ENCODE assay signal across 14 cellular contexts in the genomic region with DNA sequence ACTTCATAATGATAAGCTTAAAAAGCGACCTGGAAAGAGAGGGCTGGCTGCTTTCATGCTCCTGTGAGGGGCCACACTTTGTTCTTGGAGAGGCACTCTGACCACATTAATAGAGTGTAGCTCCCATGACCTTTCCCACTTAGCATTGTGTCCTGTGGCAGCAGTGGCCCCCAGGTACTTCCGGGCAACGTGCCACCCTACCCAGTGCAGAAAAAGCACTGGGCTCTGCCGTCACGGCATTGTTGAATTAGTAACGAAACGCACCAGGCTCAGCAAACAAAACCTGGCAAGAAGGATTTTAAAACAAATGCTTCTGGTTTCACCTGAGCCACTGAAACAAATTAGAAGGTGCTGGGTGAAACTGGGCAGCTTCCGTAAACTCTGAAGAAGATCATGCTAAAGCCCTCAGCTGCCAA. TPM values are rescaled to one million over a fixed set of nuclear protein-coding genes. Genes with fewer than 3 reads are reported as not detected.
DNase-seq lines count a peak whose midpoint lies in the region; ATAC-seq and TF ChIP-seq lines count a peak whose summit lies in the region.
"Had no signal": no experiment of that assay in that cellular context is flagged by ENCODE, and none has a peak within 500 bp of the region (broad histone marks: within the 10 kb centered on the region; RNA-seq: fewer than 3 reads in every experiment).

No MANE protein-coding gene starts in this region.

- H3K27ac ChIP-seq in esophagus muscularis mucosa (replicated peaks in 1 of 4): no peak overlapping the region
- H3K27ac ChIP-seq: Peyer's patch had no signal

- intact Hi-C loops in esophagus muscularis mucosa (cut with DNase I): no loop called here

- H3K36me3 ChIP-seq in esophagus muscularis mucosa (no peaks in the 10 kb centered on the region), mucosa of stomach (ENCODE audit: control insufficient read depth, insufficient read depth, low read length) (no peaks in the 10 kb centered on the region)
- H3K36me3 ChIP-seq: BE2C, Peyer's patch had no signal

- H3K4me3 Mint-ChIP-seq in natural killer cell treated with Interleukin-12 subunit alpha and Interleukin-12 subunit beta and Interleukin-15 and Interleukin-18, amount 100 ng/mL, for 72 hours: no peak overlapping the region
- H3K4me3 Mint-ChIP-seq in effector memory CD8-positive, alpha-beta T cell: no peak overlapping the region

- no peaks in the 10 kb centered on the region for H3K4me1 Mint-ChIP-seq in natural killer cell treated with Interleukin-12 subunit alpha and Interleukin-12 subunit beta and Interleukin-15 and Interleukin-18, amount 100 ng/mL, for 72 hours (ENCODE audit: low read depth in 2 of 2)
- no peaks in the 10 kb centered on the region for H3K4me1 Mint-ChIP-seq in effector memory CD8-positive, alpha-beta T cell (ENCODE audit: low read depth in 2 of 2)

- ATAC-seq in natural killer cell treated with Interleukin-12 subunit alpha and Interleukin-12 subunit beta and Interleukin-15 and Interleukin-18, amount 100 ng/mL, for 72 hours: no peak
- no peak for ATAC-seq in effector memory CD8-positive, alpha-beta T cell (replicated peaks)
- ATAC-seq: stimulated activated naive CD8-positive, alpha-beta T cell treated with anti-CD3 and anti-CD28 coated beads, Interleukin-15, Interleukin-2, amounts not matched to agents 100 U/mL and 50 U/mL, for 24 hours had no signal

- TF ChIP-seq CTCF in esophagus muscularis mucosa (IDR thresholded peaks at IDR 0.05) (no peak), foreskin fibroblast (IDR thresholded peaks at IDR 0.05; ENCODE audit: low read depth, low read length) (no peak)

- H3K9ac ChIP-seq in mucosa of stomach (ENCODE audit: low read length): peak overlapping the region; percentile 51

- H3K9me3 ChIP-seq in esophagus muscularis mucosa (no peaks in the 10 kb centered on the region), mucosa of stomach (ENCODE audit: control insufficient read depth, low read length) (no peaks in the 10 kb centered on the region)
- H3K9me3 ChIP-seq: BE2C, Peyer's patch had no signal

- TF ChIP-seq POLR2A in esophagus muscularis mucosa (IDR thresholded peaks at IDR 0.05; ENCODE audit: low read depth): no peak

- peaks cover 9 to 16% of the 10 kb centered on the region in 2 donors for H3K27me3 Mint-ChIP-seq in natural killer cell treated with Interleukin-12 subunit alpha and Interleukin-12 subunit beta and Interleukin-15 and Interleukin-18, amount 100 ng/mL, for 72 hours
- H3K27me3 Mint-ChIP-seq in effector memory CD8-positive, alpha-beta T cell: peaks cover 0 to 24% of the 10 kb centered on the region in 2 donors

- H3K27ac Mint-ChIP-seq in natural killer cell treated with Interleukin-12 subunit alpha and Interleukin-12 subunit beta and Interleukin-15 and Interleukin-18, amount 100 ng/mL, for 72 hours: no peak overlapping the region
- H3K27ac Mint-ChIP-seq in effector memory CD8-positive, alpha-beta T cell: no peak overlapping the region
- H3K27ac Mint-ChIP-seq: activated T-helper 2 cell treated with anti-CD3 and anti-CD28 coated beads, Interferon-gamma antibody, Interleukin-2, Interleukin-4, amounts not matched to agents 10 μg/mL and 5 μg/mL and 100 μg/mL, durations not matched to agents 14 hours and 24 hours and 36 hours had no signal

- H3K27me3 ChIP-seq in esophagus muscularis mucosa (no peaks in the 10 kb centered on the region), mucosa of stomach (ENCODE audit: control insufficient read depth, insufficient read depth, low read length) (no peaks in the 10 kb centered on the region)
- H3K27me3 ChIP-seq: BE2C, Peyer's patch had no signal

- H3K4me1 ChIP-seq in esophagus muscularis mucosa: peaks cover 8 to 10% (median 8%) of the 10 kb centered on the region in 4 donors
- H3K4me1 ChIP-seq in mucosa of stomach (ENCODE audit: control insufficient read depth, insufficient read depth, low read length): peaks cover 37% of the 10 kb centered on the region
- H3K4me1 ChIP-seq: BE2C, Peyer's patch had no signal

- peak; percentile 66 for DNase-seq in DMS53 treated with DMSO at 0.1 percent for 48 hours (lab: John Stamatoyannopoulos, UW; ENCODE audit: unreplicated experiment)
- peak; percentile 51 for DNase-seq in NCI-H510A (lab: John Stamatoyannopoulos, UW)
- DNase-seq in esophagus muscularis mucosa (ENCODE audit: extremely low spot score): peak; percentile 84
- no peak for DNase-seq in foreskin fibroblast
- no peak for DNase-seq in natural killer cell treated with Interleukin-12 subunit alpha and Interleukin-12 subunit beta and Interleukin-15 and Interleukin-18, amount 100 ng/mL, for 72 hours (ENCODE audit: low spot score)
- no peak for DNase-seq in effector memory CD8-positive, alpha-beta T cell
- no peak for DNase-seq in activated effector memory CD4-positive, alpha-beta T cell treated with Interleukin-2 at 50 U/mL for 16 hours
- DNase-seq: BE2C; NCI-H2107; Peyer's patch; stimulated activated naive CD8-positive, alpha-beta T cell treated with anti-CD3 and anti-CD28 coated beads, Interleukin-15, Interleukin-2, amounts not matched to agents 100 U/mL and 50 U/mL, for 24 hours; T-helper 2 cell had no signal

- no peak overlapping the region for H3K4me3 ChIP-seq in esophagus muscularis mucosa
- peak overlapping the region; percentile 26 for H3K4me3 ChIP-seq in mucosa of stomach (ENCODE audit: low read length)
- H3K4me3 ChIP-seq in foreskin fibroblast (ENCODE audit: low read depth in 1 of 2, low read length in 2 of 2): no peak overlapping the region
- H3K4me3 ChIP-seq: Peyer's patch had no signal

- no peaks in the 10 kb centered on the region for H3K9me3 Mint-ChIP-seq in natural killer cell treated with Interleukin-12 subunit alpha and Interleukin-12 subunit beta and Interleukin-15 and Interleukin-18, amount 100 ng/mL, for 72 hours
- no peaks in the 10 kb centered on the region for H3K9me3 Mint-ChIP-seq in effector memory CD8-positive, alpha-beta T cell
- H3K9me3 Mint-ChIP-seq: activated T-helper 2 cell treated with anti-CD3 and anti-CD28 coated beads, Interferon-gamma antibody, Interleukin-2, Interleukin-4, amounts not matched to agents 10 μg/mL and 5 μg/mL and 100 μg/mL, durations not matched to agents 14 hours and 24 hours and 36 hours had no signal

- TF ChIP-seq EP300 in esophagus muscularis mucosa (IDR thresholded peaks at IDR 0.05): no peak

- H3K36me3 Mint-ChIP-seq in natural killer cell treated with Interleukin-12 subunit alpha and Interleukin-12 subunit beta and Interleukin-15 and Interleukin-18, amount 100 ng/mL, for 72 hours: no peaks in the 10 kb centered on the region
- no peaks in the 10 kb centered on the region for H3K36me3 Mint-ChIP-seq in effector memory CD8-positive, alpha-beta T cell (ENCODE audit: insufficient read depth)

- 38% methylated on average over 8 of the region's 8 CpGs for WGBS in esophagus muscularis mucosa

RNA-seq across cellular contexts. Expression of gene SORBS2, which starts 5.4 kb away (rescaled TPM):
- 1,000 to 10,000 TPM in 3 of 4 donors, 100 to 1,000 TPM in 1; 821 to 1,626 (median 1,353) TPM for total RNA-seq in esophagus muscularis mucosa
- not detected for total RNA-seq in natural killer cell treated with Interleukin-12 subunit alpha and Interleukin-12 subunit beta and Interleukin-15 and Interleukin-18, amount 100 ng/mL, for 72 hours
- total RNA-seq: activated T-helper 2 cell treated with anti-CD3 and anti-CD28 coated beads, Interferon-gamma antibody, Interleukin-2, Interleukin-4, amounts not matched to agents 10 μg/mL and 5 μg/mL and 100 μg/mL, durations not matched to agents 14 hours and 24 hours and 36 hours had no signal

Comparison
In these comparisons a context has a peak if more than half of its experiments do, and no peak if none do; other contexts are left out.
1. DNase-seq: peak in DMS53 treated with DMSO at 0.1 percent for 48 hours (single experiment), NCI-H510A (single experiment) and esophagus muscularis mucosa (single experiment); none in foreskin fibroblast (0 of 2), natural killer cell treated with Interleukin-12 subunit alpha and Interleukin-12 subunit beta and Interleukin-15 and Interleukin-18, amount 100 ng/mL, for 72 hours (single experiment), effector memory CD8-positive, alpha-beta T cell (0 of 3) and activated effector memory CD4-positive, alpha-beta T cell treated with Interleukin-2 at 50 U/mL for 16 hours (single experiment).
2. RNA of gene SORBS2, which starts 5.4 kb away (total RNA-seq): 821 to 1,626 TPM in esophagus muscularis mucosa; not detected in natural killer cell treated with Interleukin-12 subunit alpha and Interleukin-12 subunit beta and Interleukin-15 and Interleukin-18, amount 100 ng/mL, for 72 hours; every median in the first group is over 100 times any median in the second.